ENCODE assay signal across 8 cellular contexts in the genomic region with DNA sequence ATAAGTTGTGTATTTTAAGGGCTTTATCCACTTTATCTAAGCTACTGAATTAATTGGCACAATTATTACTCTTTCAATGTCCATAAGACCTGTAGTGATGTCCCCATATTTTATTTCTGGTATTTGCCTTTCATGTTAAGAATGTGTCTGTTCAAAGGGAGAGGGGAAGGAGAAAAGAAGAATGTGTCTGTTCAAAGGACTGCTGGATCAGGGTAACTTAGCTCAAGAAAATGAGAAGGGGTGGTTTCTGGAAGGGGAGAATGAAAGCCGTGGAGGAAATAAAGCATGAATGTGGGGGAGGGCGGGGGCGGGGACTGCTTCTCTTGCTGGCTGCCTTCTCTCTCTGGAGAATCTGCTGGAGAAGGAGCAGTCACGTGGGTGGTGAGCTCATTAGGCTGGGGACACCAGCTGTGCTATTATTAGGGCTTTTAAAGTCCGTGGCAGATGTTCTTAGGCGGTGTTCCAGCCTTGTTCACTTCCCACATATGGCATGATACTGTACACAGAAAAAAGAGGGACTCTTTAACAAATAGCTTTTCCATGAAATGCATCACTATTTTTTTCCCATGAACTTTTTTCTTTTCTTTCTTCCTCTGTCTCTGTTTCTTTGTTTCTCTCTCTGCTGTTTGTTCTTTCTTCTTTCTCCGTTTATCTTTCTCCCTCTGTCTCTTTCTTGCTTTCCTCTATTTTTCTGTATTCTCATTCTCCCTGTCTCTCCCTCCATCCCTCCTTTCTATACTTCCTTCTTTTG.
DNase-seq lines count a peak whose midpoint lies in the region; ATAC-seq and TF ChIP-seq lines count a peak whose summit lies in the region.

No MANE protein-coding gene starts in this region.

- 1 to 8% methylated on average over 7 of the region's 7 CpGs for WGBS in lung, 2 donors
- WGBS in suprapubic skin: under 1% methylated on average over 7 of the region's 7 CpGs

- TF ChIP-seq EP300 in suprapubic skin (IDR thresholded peaks at IDR 0.05): no peak

- H3K4me3 Mint-ChIP-seq in endothelial cell (ENCODE audit: unreplicated experiment): peak overlapping the region; percentile 76

- H3K36me3 ChIP-seq in lung (ENCODE audit: control insufficient read depth in 2 of 2, insufficient read depth in 2 of 2, low read length in 2 of 2) (no peaks in the 10 kb centered on the region), suprapubic skin (no peaks in the 10 kb centered on the region)

- H3K27ac Mint-ChIP-seq in endothelial cell (ENCODE audit: unreplicated experiment): peak overlapping the region; percentile 100

- peaks cover 7 to 24% of the 10 kb centered on the region in 2 donors for H3K4me1 ChIP-seq in lung (ENCODE audit: control insufficient read depth in 2 of 2, insufficient read depth in 2 of 2, low read length in 2 of 2)
- peaks cover 56% of the 10 kb centered on the region for H3K4me1 ChIP-seq in suprapubic skin

- no peaks in the 10 kb centered on the region for H3K9me3 Mint-ChIP-seq in endothelial cell (ENCODE audit: unreplicated experiment)

- in situ Hi-C loops in SK-MEL-5 (cut with HindIII; ENCODE audit: low pct_unique_long_range_greater_than_20kb, low sequenced_read_pairs): no loop called here

- H3K36me3 Mint-ChIP-seq in endothelial cell (ENCODE audit: low read depth, unreplicated experiment): peaks cover 8% of the 10 kb centered on the region

- H3K9me3 ChIP-seq in lung (ENCODE audit: control insufficient read depth in 2 of 2, insufficient read depth in 1 of 2, low read length in 1 of 2) (no peaks in the 10 kb centered on the region), suprapubic skin (no peaks in the 10 kb centered on the region)

- H3K27me3 ChIP-seq in lung (ENCODE audit: control insufficient read depth, insufficient read depth) (no peaks in the 10 kb centered on the region), suprapubic skin (no peaks in the 10 kb centered on the region)

- DNase-seq in DMS153 treated with DMSO at 0.1 percent for 48 hours (lab: John Stamatoyannopoulos, UW; ENCODE audit: unreplicated experiment): peak; percentile 30
- peak; percentile 85 for DNase-seq in NAMALWA (ENCODE audit: low spot score)
- DNase-seq in SK-MEL-5 (ENCODE audit: low read depth, low spot score): peak; percentile 62
- peak; percentile 68 for DNase-seq in endothelial cell (ENCODE audit: low spot score)
- DNase-seq in lung (ENCODE audit: low spot score): peak; percentile 84
- DNase-seq in suprapubic skin (ENCODE audit: low spot score in 2 of 2): peak; percentile 83 to 94
- no peak for DNase-seq in GM19240 (ENCODE audit: insufficient read length, low spot score)

- no peak for TF ChIP-seq CTCF in endothelial cell (IDR thresholded peaks at IDR 0.05; ENCODE audit: unreplicated experiment)
- TF ChIP-seq CTCF in lung (IDR thresholded peaks at IDR 0.05; ENCODE audit: control extremely low read depth, extremely low read depth): no peak
- no peak for TF ChIP-seq CTCF in suprapubic skin (IDR thresholded peaks at IDR 0.05)

- H3K27me3 Mint-ChIP-seq in endothelial cell (ENCODE audit: unreplicated experiment): peaks cover 7% of the 10 kb centered on the region

- peaks cover 30% of the 10 kb centered on the region for H3K4me1 Mint-ChIP-seq in endothelial cell (ENCODE audit: unreplicated experiment)

- H3K27ac ChIP-seq in lung (ENCODE audit: low read depth in 1 of 2, low read length in 1 of 2) (peak overlapping the region; percentile 27 to 92), suprapubic skin (peak overlapping the region; percentile 70)

- no peak overlapping the region for H3K4me3 ChIP-seq in lung
- peak overlapping the region; percentile 4 for H3K4me3 ChIP-seq in suprapubic skin

- TF ChIP-seq POLR2A in suprapubic skin (IDR thresholded peaks at IDR 0.05): no peak

- peak; percentile 72 for ATAC-seq in GM21717 (IDR thresholded peaks at IDR 0.05; ENCODE audit: unreplicated experiment)
- ATAC-seq in lung (ENCODE audit: insufficient read depth, low FRiP score): peak; percentile 73
